In genomic region chr9:16871358-16872151, GRCh38 we compare ENCODE assay signal across 8 cellular contexts. TPM values are rescaled to one million over a fixed set of nuclear protein-coding genes. Genes with fewer than 3 reads are reported as not detected.
DNase-seq lines count a peak whose midpoint lies in the region; ATAC-seq, FAIRE-seq and TF ChIP-seq lines count a peak whose summit lies in the region.

No MANE protein-coding gene starts in this region.

- H3K79me2 ChIP-seq in MM.1S (ENCODE audit: low read length) (no peaks in the 10 kb centered on the region), smooth muscle cell (ENCODE audit: low read depth) (no peaks in the 10 kb centered on the region)

- H3K27ac ChIP-seq in MM.1S (ENCODE audit: low read length) (peak overlapping the region; percentile 55; the same call in 1 of the 2 replicates), smooth muscle cell (ENCODE audit: low read depth) (peak overlapping the region; percentile 29)

- no peaks in the 10 kb centered on the region for H3K9me2 ChIP-seq in MM.1S (replicated peaks; ENCODE audit: insufficient read depth, low read length)

- H3K27me3 ChIP-seq in MM.1S (replicated peaks; ENCODE audit: insufficient read depth, low read length) (no peaks in the 10 kb centered on the region), bronchial epithelial cell (ENCODE audit: control insufficient read depth, insufficient read depth, low read length) (peaks cover 9% of the 10 kb centered on the region), kidney epithelial cell (ENCODE audit: control insufficient read depth, insufficient read depth, low read length) (no peaks in the 10 kb centered on the region), smooth muscle cell (ENCODE audit: low read depth) (no peaks in the 10 kb centered on the region)

- peak overlapping the region; percentile 65 for H3K4me3 ChIP-seq in MM.1S (ENCODE audit: low read length)
- H3K4me3 ChIP-seq in bronchial epithelial cell (ENCODE audit: low read depth, low read length): peak overlapping the region; percentile 30
- H3K4me3 ChIP-seq in kidney epithelial cell (ENCODE audit: low read depth, low read length): peak overlapping the region; percentile 91
- H3K4me3 ChIP-seq in smooth muscle cell: peak overlapping the region; percentile 85

- peak overlapping the region; percentile 63 for H2AFZ ChIP-seq in MM.1S (ENCODE audit: low read length)
- H2AFZ ChIP-seq in smooth muscle cell (ENCODE audit: low read depth): peak overlapping the region; percentile 88

- peak overlapping the region; percentile 59; the same call in 1 of the 2 replicates for H3K4me2 ChIP-seq in MM.1S (ENCODE audit: low read depth, low read length)
- H3K4me2 ChIP-seq in smooth muscle cell: peak overlapping the region; percentile 96

- no peaks in the 10 kb centered on the region for H3K4me1 ChIP-seq in MM.1S (ENCODE audit: low read length)
- H3K4me1 ChIP-seq in smooth muscle cell (ENCODE audit: low read depth): peaks cover 17% of the 10 kb centered on the region

- DNase-seq in GM03348 (ENCODE audit: low spot score): peak; percentile 82
- DNase-seq in MM.1S: peak; percentile 57
- DNase-seq in bronchial epithelial cell (ENCODE audit: low read depth): peak; percentile 31
- DNase-seq in kidney epithelial cell (ENCODE audit: low read depth): no peak
- no peak for DNase-seq in smooth muscle cell (lab: John Stamatoyannopoulos, UW; ENCODE audit: unreplicated experiment)
- no peak for DNase-seq in RKO (ENCODE audit: low spot score)
- no peak for DNase-seq in stimulated activated CD4-positive, alpha-beta T cell treated with anti-CD3 and anti-CD28 coated beads, Interleukin-2, amount 100 ng/mL, for 48 hours

- H3F3A ChIP-seq in MM.1S (ENCODE audit: insufficient read depth, low read length) (no peaks in the 10 kb centered on the region), smooth muscle cell (ENCODE audit: low read depth) (peaks cover 26% of the 10 kb centered on the region)

- H4K20me1 ChIP-seq in MM.1S (ENCODE audit: insufficient read depth, low read length) (no peaks in the 10 kb centered on the region), smooth muscle cell (ENCODE audit: low read depth) (no peaks in the 10 kb centered on the region)

- no peak for FAIRE-seq in bronchial epithelial cell (lab: Jason Lieb, UNC)

- TF ChIP-seq CTCF in MM.1S (IDR thresholded peaks at IDR 0.05; ENCODE audit: low read length) (no peak), bronchial epithelial cell (IDR thresholded peaks at IDR 0.05; ENCODE audit: insufficient read depth, low read length, severe bottlenecking) (no peak), kidney epithelial cell (IDR thresholded peaks at IDR 0.05; ENCODE audit: insufficient read depth, low read length, poor library complexity, severe bottlenecking) (no peak), smooth muscle cell (IDR thresholded peaks at IDR 0.05; ENCODE audit: borderline replicate concordance, insufficient read depth, poor library complexity, severe bottlenecking) (no peak)

- ATAC-seq in HG02678 (IDR thresholded peaks at IDR 0.05; ENCODE audit: unreplicated experiment): no peak

- H3K36me3 ChIP-seq in MM.1S (replicated peaks; ENCODE audit: insufficient read depth, low read length): no peaks in the 10 kb centered on the region
- H3K36me3 ChIP-seq in bronchial epithelial cell (ENCODE audit: control insufficient read depth, insufficient read depth, low read length): no peaks in the 10 kb centered on the region
- H3K36me3 ChIP-seq in kidney epithelial cell (ENCODE audit: control insufficient read depth, insufficient read depth, low read length): no peaks in the 10 kb centered on the region
- no peaks in the 10 kb centered on the region for H3K36me3 ChIP-seq in smooth muscle cell (ENCODE audit: low read depth)

- H3K9ac ChIP-seq in MM.1S (ENCODE audit: low read length): peak overlapping the region; percentile 64; the same call in 1 of the 2 replicates
- H3K9ac ChIP-seq in smooth muscle cell (ENCODE audit: low read depth): peak overlapping the region; percentile 48

- H3K9me3 ChIP-seq in MM.1S (replicated peaks; ENCODE audit: insufficient read depth, low read length): no peaks in the 10 kb centered on the region
- no peaks in the 10 kb centered on the region for H3K9me3 ChIP-seq in smooth muscle cell (replicated peaks; ENCODE audit: low read depth)

- 2% methylated on average over 42 of the region's 62 CpGs for WGBS in smooth muscle cell (ENCODE audit: low lambda C conversion rate)

RNA-seq across cellular contexts. Expression of gene BNC2, which starts 1.1 kb away (rescaled TPM):
- total RNA-seq in bronchial epithelial cell (under 0.01 TPM in 1 of 2 replicates, not detected in the other), kidney epithelial cell (0.96 and 1.5 TPM in 2 replicates), smooth muscle cell (13.4 and 13.5 TPM in 2 replicates)
- 7.1 and 11.6 TPM in 2 replicates for polyA plus RNA-seq in smooth muscle cell

Comparison
In these comparisons a context has a peak if more than half of its experiments do, and no peak if none do; other contexts are left out.
1. DNase-seq: peak in GM03348 (single experiment), MM.1S (single experiment) and bronchial epithelial cell (single experiment); none in kidney epithelial cell (single experiment), smooth muscle cell (single experiment), RKO (single experiment) and stimulated activated CD4-positive, alpha-beta T cell treated with anti-CD3 and anti-CD28 coated beads, Interleukin-2, amount 100 ng/mL, for 48 hours (0 of 2).
2. H3K4me3 ChIP-seq: peak in every context shown above with its lines; median percentile 91 in kidney epithelial cell; 85 in smooth muscle cell; 65 in MM.1S; 30 in bronchial epithelial cell.